9 cellular contexts compared by ENCODE assay signal in genomic region chr17:79789943-79790804, GRCh38. TPM values are rescaled to one million over a fixed set of nuclear protein-coding genes. Genes with fewer than 3 reads are reported as not detected.
DNase-seq lines count a peak whose midpoint lies in the region; ATAC-seq, FAIRE-seq and TF ChIP-seq lines count a peak whose summit lies in the region.
"Had no signal": no experiment of that assay in that cellular context is flagged by ENCODE, and none has a peak within 500 bp of the region (broad histone marks: within the 10 kb centered on the region; RNA-seq: fewer than 3 reads in every experiment).

No MANE protein-coding gene starts in this region.

- ATAC-seq in GM21423 (IDR thresholded peaks at IDR 0.05; ENCODE audit: unreplicated experiment): no peak
- no peak for ATAC-seq in GM18867 (IDR thresholded peaks at IDR 0.05; ENCODE audit: unreplicated experiment)

- H3K79me2 ChIP-seq in DOHH2 (ENCODE audit: control insufficient read depth, low read length) (peaks cover 4% of the 10 kb centered on the region; the same call in 1 of the 2 replicates), astrocyte (ENCODE audit: insufficient read depth, low read length) (no peaks in the 10 kb centered on the region)

- H3K4me1 ChIP-seq in DOHH2 (ENCODE audit: control insufficient read depth, low read length): peaks cover 3% of the 10 kb centered on the region; the same call in 1 of the 2 replicates
- peaks cover 24% of the 10 kb centered on the region for H3K4me1 ChIP-seq in HUES48 (ENCODE audit: control insufficient read depth, insufficient read depth, low read length)
- H3K4me1 ChIP-seq in astrocyte (ENCODE audit: insufficient read depth, low read length): peaks cover 14% of the 10 kb centered on the region
- H3K4me1 ChIP-seq in suprapubic skin: peaks cover 40% of the 10 kb centered on the region
- peaks cover 23% of the 10 kb centered on the region for H3K4me1 ChIP-seq in effector memory CD4-positive, alpha-beta T cell (ENCODE audit: control insufficient read depth, insufficient read depth, low read length, poor library complexity, severe bottlenecking)

- H3K9ac ChIP-seq in HUES48 (ENCODE audit: low read depth, low read length): no peak overlapping the region
- no peak overlapping the region for H3K9ac ChIP-seq in astrocyte (ENCODE audit: low read length)

- H3K4me2 ChIP-seq in DOHH2 (ENCODE audit: low read length) (no peak overlapping the region), astrocyte (ENCODE audit: low read length) (peak overlapping the region; percentile 66)

- peaks cover 5% of the 10 kb centered on the region for H3F3A ChIP-seq in DOHH2 (ENCODE audit: control insufficient read depth, insufficient read depth)

- peak overlapping the region; percentile 25 for H2AFZ ChIP-seq in astrocyte (ENCODE audit: low read depth, low read length)

- no peaks in the 10 kb centered on the region for H3K9me2 ChIP-seq in DOHH2 (replicated peaks; ENCODE audit: control insufficient read depth, low read length)

- 10% methylated on average over 6 of the region's 74 CpGs for WGBS in suprapubic skin

- FAIRE-seq in astrocyte (lab: Jason Lieb, UNC): no peak

- H3K27ac Mint-ChIP-seq in astrocyte (ENCODE audit: unreplicated experiment): no peak overlapping the region

- no peak for TF ChIP-seq EP300 in suprapubic skin (IDR thresholded peaks at IDR 0.05)

- peaks cover 44% of the 10 kb centered on the region for H3K27me3 Mint-ChIP-seq in astrocyte (ENCODE audit: low read depth, unreplicated experiment)

- no peak overlapping the region for H3K4me3 Mint-ChIP-seq in astrocyte (ENCODE audit: unreplicated experiment)

- peaks cover 5% of the 10 kb centered on the region for H3K9me3 Mint-ChIP-seq in astrocyte (ENCODE audit: unreplicated experiment)

- H3K4me3 ChIP-seq in DOHH2 (ENCODE audit: low read length): no peak overlapping the region
- peak overlapping the region; percentile 59; the same call in 1 of the 2 replicates for H3K4me3 ChIP-seq in HUES48 (ENCODE audit: low read depth, low read length)
- no peak overlapping the region for H3K4me3 ChIP-seq in astrocyte (ENCODE audit: insufficient read depth, low read depth, low read length)
- peak overlapping the region; percentile 28 for H3K4me3 ChIP-seq in suprapubic skin
- no peak overlapping the region for H3K4me3 ChIP-seq in effector memory CD4-positive, alpha-beta T cell (ENCODE audit: insufficient read depth, low read depth, low read length, poor library complexity, severe bottlenecking)

- H3K27ac ChIP-seq in DOHH2 (ENCODE audit: low read depth, low read length): no peak overlapping the region
- no peak overlapping the region for H3K27ac ChIP-seq in HUES48 (ENCODE audit: low read depth, low read length)
- no peak overlapping the region for H3K27ac ChIP-seq in astrocyte (ENCODE audit: low read depth, low read length)
- no peak overlapping the region for H3K27ac ChIP-seq in suprapubic skin
- no peak overlapping the region for H3K27ac ChIP-seq in effector memory CD4-positive, alpha-beta T cell (ENCODE audit: insufficient read depth, low read length, poor library complexity, severe bottlenecking)

- no peak for TF ChIP-seq POLR2A in suprapubic skin (IDR thresholded peaks at IDR 0.05)

- H3K36me3 ChIP-seq in DOHH2 (ENCODE audit: control insufficient read depth, low read length) (peaks cover 12% of the 10 kb centered on the region; the same call in 1 of the 2 replicates), HUES48 (ENCODE audit: control insufficient read depth, insufficient read depth, low read length) (peaks cover 9% of the 10 kb centered on the region), astrocyte (ENCODE audit: insufficient read depth, low read length) (no peaks in the 10 kb centered on the region), suprapubic skin (peaks cover 3% of the 10 kb centered on the region)
- no peaks in the 10 kb centered on the region for H3K36me3 ChIP-seq in effector memory CD4-positive, alpha-beta T cell (ENCODE audit: control insufficient read depth, insufficient read depth, low read length)

- H3K36me3 Mint-ChIP-seq in astrocyte (ENCODE audit: low read depth, unreplicated experiment): peaks cover 2% of the 10 kb centered on the region

- H4K20me1 ChIP-seq in DOHH2 (ENCODE audit: control insufficient read depth, insufficient read depth, low read depth, low read length) (peaks cover 7% of the 10 kb centered on the region), astrocyte (ENCODE audit: insufficient read depth, low read length) (peaks cover 22% of the 10 kb centered on the region)

- H3K9me3 ChIP-seq in DOHH2 (ENCODE audit: control insufficient read depth, insufficient read depth, low read length) (no peaks in the 10 kb centered on the region), HUES48 (ENCODE audit: control insufficient read depth, insufficient read depth, low read length) (no peaks in the 10 kb centered on the region), astrocyte (ENCODE audit: insufficient read depth, low read depth, low read length) (no peaks in the 10 kb centered on the region), suprapubic skin (no peaks in the 10 kb centered on the region)
- no peaks in the 10 kb centered on the region for H3K9me3 ChIP-seq in effector memory CD4-positive, alpha-beta T cell (ENCODE audit: control insufficient read depth, low read length)

- TF ChIP-seq CTCF in DOHH2 (IDR thresholded peaks at IDR 0.05; ENCODE audit: low read depth, low read length, poor library complexity, severe bottlenecking) (peak; percentile 79), astrocyte (IDR thresholded peaks at IDR 0.05; ENCODE audit: insufficient read depth, low read depth, low read length) (peak; percentile 20), suprapubic skin (IDR thresholded peaks at IDR 0.05) (peak; percentile 35 to 78)

- H3K4me1 Mint-ChIP-seq in astrocyte (ENCODE audit: low read depth, unreplicated experiment): peaks cover 10% of the 10 kb centered on the region

- DNase-seq in astrocyte (ENCODE audit: low read depth) (no peak), inferior parietal cortex (ENCODE audit: extremely low spot score) (peak; percentile 29), suprapubic skin (ENCODE audit: low spot score in 2 of 2) (no peak)
- no peak for DNase-seq in effector memory CD4-positive, alpha-beta T cell

- H3K27me3 ChIP-seq in DOHH2 (ENCODE audit: control insufficient read depth, low read length): peaks cover 26% of the 10 kb centered on the region
- H3K27me3 ChIP-seq in HUES48 (ENCODE audit: control insufficient read depth, insufficient read depth, low read length): peaks cover 84% of the 10 kb centered on the region
- peaks cover 48% of the 10 kb centered on the region for H3K27me3 ChIP-seq in astrocyte (ENCODE audit: insufficient read depth, low read length)
- H3K27me3 ChIP-seq in suprapubic skin: peaks cover 81% of the 10 kb centered on the region
- peaks cover 54% of the 10 kb centered on the region for H3K27me3 ChIP-seq in effector memory CD4-positive, alpha-beta T cell (replicated peaks; ENCODE audit: control insufficient read depth, insufficient read depth, low read length, poor library complexity, severe bottlenecking)

RNA-seq across cellular contexts. Expression of gene CBX8, which starts 6.7 kb away (rescaled TPM):
- total RNA-seq in astrocyte: 2.5 and 3.4 TPM in 2 replicates
- total RNA-seq in suprapubic skin: 1 to 10 TPM; 2.3 to 6.4 (median 3.1) TPM

RNA-seq across cellular contexts. Expression of gene CBX2, which starts 12.2 kb away (rescaled TPM):
- total RNA-seq in astrocyte: 3.9 and 6.7 TPM in 2 replicates
- total RNA-seq in suprapubic skin: 1 to 10 TPM; 2.2 to 7.0 (median 5.2) TPM

RNA-seq across cellular contexts. Expression of gene CBX4, which starts 49.1 kb away (rescaled TPM):
- 12.6 and 16.9 TPM in 2 replicates for total RNA-seq in astrocyte
- 10 to 100 TPM; 33.0 to 47.7 (median 38.0) TPM for total RNA-seq in suprapubic skin

RNA-seq across cellular contexts. Expression of gene ENPP7, which starts 59.4 kb away (rescaled TPM):
- total RNA-seq in astrocyte (not detected in 2 replicates), suprapubic skin (not detected)
- total RNA-seq: myocyte had no signal

Comparison
In these comparisons a context has a peak if more than half of its experiments do, and no peak if none do; other contexts are left out.
1. H3K4me3 ChIP-seq: peak in HUES48 (single experiment) and suprapubic skin (single experiment); none in DOHH2 (single experiment), astrocyte (single experiment) and effector memory CD4-positive, alpha-beta T cell (single experiment).
2. CTCF ChIP-seq: peak in every context shown above with its lines; median percentile 79 in DOHH2; 56 in suprapubic skin; 20 in astrocyte.